ENCODE assay signal across 3 cellular contexts in genomic region chr19:43027061-43027460, GRCh38. TPM values are rescaled to one million over a fixed set of nuclear protein-coding genes. Genes with fewer than 3 reads are reported as not detected.
"Had no signal": no experiment of that assay in that cellular context is flagged by ENCODE, and none has a peak within 500 bp of the region (broad histone marks: within the 10 kb centered on the region; RNA-seq: fewer than 3 reads in every experiment).

No MANE protein-coding gene starts in this region.

RNA-seq across cellular contexts. Expression of gene PSG11, which starts 0.8 kb away (rescaled TPM):
- total RNA-seq: LHCN-M2, MCF 10A, NCI-H460 had no signal

RNA-seq across cellular contexts. Expression of gene PSG2, which starts 55.4 kb away (rescaled TPM):
- total RNA-seq: LHCN-M2, MCF 10A, NCI-H460 had no signal
